Comparison of ENCODE assay signal across 9 cellular contexts in the genomic region with DNA sequence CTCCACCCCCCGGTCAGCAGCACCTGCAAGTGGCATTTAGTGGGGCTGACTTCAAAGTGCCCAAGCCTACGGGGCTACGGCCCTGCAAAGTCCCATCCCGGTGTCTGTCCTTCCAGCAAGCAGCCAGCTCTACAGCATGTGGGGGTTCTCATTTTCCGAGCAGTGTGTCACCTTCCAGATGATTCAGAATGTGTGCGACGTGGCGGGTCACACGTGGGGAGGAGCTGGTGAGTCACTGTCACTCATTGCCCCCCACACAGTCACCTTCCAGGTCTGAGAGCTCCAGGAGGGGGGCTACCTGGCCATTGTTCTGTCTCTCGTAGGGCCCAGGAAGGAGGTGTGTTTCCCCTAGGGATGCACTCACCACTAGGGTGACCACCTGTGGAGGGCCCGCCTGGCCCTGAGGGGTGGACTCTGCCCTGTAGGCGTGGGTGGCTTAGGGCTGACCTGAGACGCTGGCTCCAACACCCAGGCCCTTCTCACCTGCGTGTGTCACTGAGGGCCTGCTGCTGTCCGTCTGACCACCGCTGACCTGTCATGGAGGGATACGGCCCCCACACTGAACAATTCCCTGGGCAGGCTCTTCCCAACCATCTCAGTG.
DNase-seq lines count a peak whose midpoint lies in the region; ATAC-seq and TF ChIP-seq lines count a peak whose summit lies in the region.
"Had no signal": no experiment of that assay in that cellular context is flagged by ENCODE, and none has a peak within 500 bp of the region (broad histone marks: within the 10 kb centered on the region; RNA-seq: fewer than 3 reads in every experiment).

No MANE protein-coding gene starts in this region.

- no peak overlapping the region for H3K4me3 ChIP-seq in uterus

- H3K27ac ChIP-seq in uterus, result no peak overlapping the region

- no peaks in the 10 kb centered on the region for H3K27me3 Mint-ChIP-seq in activated naive CD8-positive, alpha-beta T cell treated with anti-CD3 and anti-CD28 coated beads for 36 hours

- H3K4me3 Mint-ChIP-seq in activated naive CD8-positive, alpha-beta T cell treated with anti-CD3 and anti-CD28 coated beads for 36 hours, result peak overlapping the region; percentile 75

- no peak for TF ChIP-seq CTCF in uterus (IDR thresholded peaks at IDR 0.05)

- peak overlapping the region; percentile 99 for H3K27ac Mint-ChIP-seq in activated naive CD8-positive, alpha-beta T cell treated with anti-CD3 and anti-CD28 coated beads for 36 hours

- intact Hi-C loops in uterus (cut with DNase I; ENCODE audit: low total_unique reads), result no loop called here

- no peak for TF ChIP-seq POLR2A in uterus (IDR thresholded peaks at IDR 0.05)

- H3K9me3 ChIP-seq in uterus, result no peaks in the 10 kb centered on the region

- no peaks in the 10 kb centered on the region for H3K27me3 ChIP-seq in uterus

- H3K4me1 Mint-ChIP-seq in activated naive CD8-positive, alpha-beta T cell treated with anti-CD3 and anti-CD28 coated beads for 36 hours, result peaks cover 89% of the 10 kb centered on the region

- DNase-seq in EH (ENCODE audit: low read depth) (peak; percentile 26), uterus (no peak), NCI-H128 (lab: John Stamatoyannopoulos, UW; ENCODE audit: unreplicated experiment) (no peak), NCI-H69 (lab: John Stamatoyannopoulos, UW) (no peak), hippocampal formation (lab: John Stamatoyannopoulos, UW) (no peak)
- peak; percentile 84 for DNase-seq in activated naive CD8-positive, alpha-beta T cell treated with anti-CD3 and anti-CD28 coated beads for 36 hours
- DNase-seq in stimulated activated CD4-positive, alpha-beta T cell treated with anti-CD3 and anti-CD28 coated beads, Interleukin-2, amount 100 ng/mL, for 24 hours, result peak; percentile 83 to 85
- DNase-seq: NCI-H1105 had no signal

- H3K9me3 Mint-ChIP-seq in activated naive CD8-positive, alpha-beta T cell treated with anti-CD3 and anti-CD28 coated beads for 36 hours, result peaks cover 8% of the 10 kb centered on the region

- H3K36me3 Mint-ChIP-seq in activated naive CD8-positive, alpha-beta T cell treated with anti-CD3 and anti-CD28 coated beads for 36 hours, result peaks cover 69% of the 10 kb centered on the region

- ATAC-seq in activated CD4-positive, CD25-positive, alpha-beta regulatory T cell treated with anti-CD3 and anti-CD28 coated beads, Interleukin-2, amount 50 U/mL, for 24 hours, result peak; percentile 79 to 83

- H3K36me3 ChIP-seq in uterus, result no peaks in the 10 kb centered on the region

- H3K4me1 ChIP-seq in uterus, result no peaks in the 10 kb centered on the region

Comparison
In these comparisons a context has a peak if more than half of its experiments do, and no peak if none do; other contexts are left out.
1. DNase-seq: peak in EH (single experiment), activated naive CD8-positive, alpha-beta T cell treated with anti-CD3 and anti-CD28 coated beads for 36 hours (single experiment) and stimulated activated CD4-positive, alpha-beta T cell treated with anti-CD3 and anti-CD28 coated beads, Interleukin-2, amount 100 ng/mL, for 24 hours (2 of 2); none in uterus (0 of 2), NCI-H128 (single experiment), NCI-H69 (single experiment) and hippocampal formation (0 of 2).